In genomic region chr16:87581867-87582220, GRCh38 we compare ENCODE assay signal across 8 cellular contexts. TPM values are rescaled to one million over a fixed set of nuclear protein-coding genes. Genes with fewer than 3 reads are reported as not detected.
A peak's percentile ranks its signal among the peaks of the same experiment; 100 is the strongest.
DNase-seq lines count a peak whose midpoint lies in the region; ATAC-seq, FAIRE-seq and TF ChIP-seq lines count a peak whose summit lies in the region.

No MANE protein-coding gene starts in this region.

- no peaks in the 10 kb centered on the region for H3K9me3 ChIP-seq in CD4-positive, alpha-beta T cell (ENCODE audit: control insufficient read depth, low read length)

- no peaks in the 10 kb centered on the region for H3K36me3 Mint-ChIP-seq in CD4-positive, alpha-beta T cell (ENCODE audit: low read depth)

- no peaks in the 10 kb centered on the region for H3K4me1 Mint-ChIP-seq in CD4-positive, alpha-beta T cell (ENCODE audit: low read depth)

- H3K27me3 ChIP-seq in CD4-positive, alpha-beta T cell (ENCODE audit: control insufficient read depth, insufficient read depth, low read length), result peaks cover 12% of the 10 kb centered on the region

- TF ChIP-seq CTCF in WI38 (IDR thresholded peaks at IDR 0.05; ENCODE audit: low read depth, low read length) (no peak), retinal pigment epithelial cell (conservative IDR thresholded peaks at IDR 0.05; ENCODE audit: low read depth, low read length) (no peak)
- TF ChIP-seq CTCF in CD4-positive, alpha-beta T cell (IDR thresholded peaks at IDR 0.05), result no peak

- H3K9me3 Mint-ChIP-seq in CD4-positive, alpha-beta T cell, result no peaks in the 10 kb centered on the region

- H3K4me3 ChIP-seq in WI38 (ENCODE audit: low read depth, low read length) (peak overlapping the region; percentile 14), retinal pigment epithelial cell (ENCODE audit: low read length) (no peak overlapping the region)

- POLR2A ChIA-PET in CD4-positive, alpha-beta T cell (lab: Charles Lee), result no interaction called here

- peaks cover 59% of the 10 kb centered on the region for H3K27me3 Mint-ChIP-seq in CD4-positive, alpha-beta T cell

- peak; percentile 97 for DNase-seq in GM04504 (ENCODE audit: low read depth)
- DNase-seq in cardiac septum (ENCODE audit: low spot score), result peak; percentile 84
- peak; percentile 80 for DNase-seq in retinal pigment epithelial cell (ENCODE audit: low read depth)
- DNase-seq in CD4-positive, alpha-beta T cell, result no peak
- no peak for DNase-seq in HuH-7 (ENCODE audit: low spot score)
- no peak for DNase-seq in GM19239 (ENCODE audit: insufficient read length, low spot score)

- no peak overlapping the region for H3K4me3 Mint-ChIP-seq in CD4-positive, alpha-beta T cell

- H3K27ac Mint-ChIP-seq in CD4-positive, alpha-beta T cell, result no peak overlapping the region

- CTCF ChIA-PET in CD4-positive, alpha-beta T cell (lab: Charles Lee), result no interaction called here

- ATAC-seq in GM18861 (IDR thresholded peaks at IDR 0.05; ENCODE audit: unreplicated experiment), result no peak
- no peak for ATAC-seq in CD4-positive, alpha-beta T cell (ENCODE audit: poor library complexity)

- no peak for FAIRE-seq in GM19239 (lab: Jason Lieb, UNC)

- intact Hi-C loops in cardiac septum (cut with DNase I), result no loop called here
- intact Hi-C loops in CD4-positive, alpha-beta T cell (cut with DNase I, micrococcal nuclease), result no loop called here

- no peak overlapping the region for H3K27ac ChIP-seq in CD4-positive, alpha-beta T cell (ENCODE audit: low read depth, low read length)

RNA-seq across cellular contexts. Expression of gene JPH3, which starts 20.5 kb away (rescaled TPM):
- total RNA-seq in cardiac septum, result 0.11 TPM
- not detected for total RNA-seq in CD4-positive, alpha-beta T cell

Comparison
In these comparisons a context has a peak if more than half of its experiments do, and no peak if none do; other contexts are left out.
1. DNase-seq: peak in GM04504 (single experiment), cardiac septum (single experiment) and retinal pigment epithelial cell (single experiment); none in CD4-positive, alpha-beta T cell (0 of 10), HuH-7 (single experiment) and GM19239 (single experiment).